ENCODE assay signal across 8 cellular contexts in the genomic region with DNA sequence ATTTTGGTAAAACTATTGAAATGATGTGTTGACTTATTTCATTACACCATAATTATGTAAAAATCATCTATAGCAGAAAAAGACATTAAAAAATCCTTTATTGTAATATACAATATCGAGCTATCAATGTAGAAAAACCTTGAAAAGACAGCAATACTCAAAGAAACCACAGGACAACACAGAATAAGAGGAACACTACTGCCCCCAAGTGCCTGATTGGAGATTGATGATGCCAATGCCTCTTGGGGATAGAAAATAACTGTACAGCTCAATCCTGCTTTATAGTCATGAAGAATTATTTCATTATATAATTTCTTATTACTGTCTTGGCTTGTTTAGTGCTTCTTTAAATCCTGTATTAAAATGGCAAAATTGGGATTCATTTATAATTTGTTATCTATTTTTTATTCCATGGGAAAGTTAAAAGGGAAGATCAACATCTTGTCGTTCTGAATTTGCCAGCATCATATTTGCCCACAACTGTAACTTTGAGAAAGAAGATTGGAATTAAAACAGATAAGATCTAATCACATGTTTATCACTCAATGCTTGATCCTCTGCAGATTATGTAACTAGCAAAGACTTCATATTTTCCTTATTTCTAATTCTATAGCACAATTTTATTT.
A peak's percentile ranks its signal among the peaks of the same experiment; 100 is the strongest.
DNase-seq lines count a peak whose midpoint lies in the region; ATAC-seq and TF ChIP-seq lines count a peak whose summit lies in the region.

No MANE protein-coding gene starts in this region.

- intact Hi-C loops in tibial artery (cut with DNase I; ENCODE audit: low total_unique reads): no loop called here

- ATAC-seq in RWPE2 (ENCODE audit: low read depth) (peak; percentile 78), GM18520 (IDR thresholded peaks at IDR 0.05; ENCODE audit: unreplicated experiment) (no peak)
- ATAC-seq in naive thymus-derived CD8-positive, alpha-beta T cell: no peak

- H3K27ac ChIP-seq in RWPE2 (ENCODE audit: poor library complexity, severe bottlenecking): no peak overlapping the region
- no peak overlapping the region for H3K27ac ChIP-seq in tibial artery

- H3K4me3 ChIP-seq in RWPE2 (ENCODE audit: severe bottlenecking) (no peak overlapping the region), tibial artery (no peak overlapping the region)

- no peaks in the 10 kb centered on the region for H3K9me3 Mint-ChIP-seq in glutamatergic neuron (ENCODE audit: unreplicated experiment)
- peaks cover 0 to 24% (median 5%) of the 10 kb centered on the region in 9 donors for H3K9me3 Mint-ChIP-seq in naive thymus-derived CD8-positive, alpha-beta T cell

- H3K9me3 ChIP-seq in RWPE2 (ENCODE audit: severe bottlenecking) (no peaks in the 10 kb centered on the region), tibial artery (no peaks in the 10 kb centered on the region)

- H3K27me3 Mint-ChIP-seq in glutamatergic neuron (ENCODE audit: unreplicated experiment): no peaks in the 10 kb centered on the region
- no peaks in the 10 kb centered on the region for H3K27me3 Mint-ChIP-seq in naive thymus-derived CD8-positive, alpha-beta T cell

- H3K4me3 Mint-ChIP-seq in glutamatergic neuron (ENCODE audit: unreplicated experiment): no peak overlapping the region
- H3K4me3 Mint-ChIP-seq in naive thymus-derived CD8-positive, alpha-beta T cell: no peak overlapping the region

- H3K4me1 Mint-ChIP-seq in glutamatergic neuron (ENCODE audit: low read depth, unreplicated experiment): peaks cover 5% of the 10 kb centered on the region
- H3K4me1 Mint-ChIP-seq in naive thymus-derived CD8-positive, alpha-beta T cell: no peaks in the 10 kb centered on the region

- H3K27me3 ChIP-seq in RWPE2 (ENCODE audit: insufficient read depth, poor library complexity, severe bottlenecking) (peaks cover 5% of the 10 kb centered on the region), tibial artery (no peaks in the 10 kb centered on the region)

- peak; percentile 12 for DNase-seq in activated CD4-positive, alpha-beta T cell treated with anti-CD3 and anti-CD28 coated beads for 48 hours
- DNase-seq in activated CD4-positive, alpha-beta T cell treated with anti-CD3 and anti-CD28 coated beads for 4 hours: no peak
- DNase-seq in NAMALWA (ENCODE audit: low spot score) (peak; percentile 74), RWPE2 (ENCODE audit: low spot score) (no peak), glutamatergic neuron (peak; percentile 45), tibial artery (no peak)
- DNase-seq in naive thymus-derived CD8-positive, alpha-beta T cell: no peak

- POLR2A ChIA-PET in naive thymus-derived CD8-positive, alpha-beta T cell (lab: Charles Lee): no interaction called here

- no peaks in the 10 kb centered on the region for H3K4me1 ChIP-seq in RWPE2 (ENCODE audit: insufficient read depth, poor library complexity, severe bottlenecking)
- no peaks in the 10 kb centered on the region for H3K4me1 ChIP-seq in tibial artery

- H3K27ac Mint-ChIP-seq in glutamatergic neuron (ENCODE audit: unreplicated experiment): no peak overlapping the region
- no peak overlapping the region for H3K27ac Mint-ChIP-seq in naive thymus-derived CD8-positive, alpha-beta T cell

- H3K36me3 ChIP-seq in RWPE2 (ENCODE audit: low read depth) (no peaks in the 10 kb centered on the region), tibial artery (no peaks in the 10 kb centered on the region)

- no peaks in the 10 kb centered on the region for H3K36me3 Mint-ChIP-seq in glutamatergic neuron (ENCODE audit: unreplicated experiment)
- H3K36me3 Mint-ChIP-seq in naive thymus-derived CD8-positive, alpha-beta T cell: no peaks in the 10 kb centered on the region

- TF ChIP-seq CTCF in RWPE2 (IDR thresholded peaks at IDR 0.05; ENCODE audit: poor library complexity, severe bottlenecking) (peak; percentile 91), glutamatergic neuron (IDR thresholded peaks at IDR 0.05; ENCODE audit: partially characterized antibody, unreplicated experiment) (peak; percentile 63), tibial artery (IDR thresholded peaks at IDR 0.05) (peak in 1 of 2 experiments; percentile 4)

Comparison
In these comparisons a context has a peak if more than half of its experiments do, and no peak if none do; other contexts are left out.
1. DNase-seq: peak in activated CD4-positive, alpha-beta T cell treated with anti-CD3 and anti-CD28 coated beads for 48 hours (single experiment), NAMALWA (single experiment) and glutamatergic neuron (single experiment); none in activated CD4-positive, alpha-beta T cell treated with anti-CD3 and anti-CD28 coated beads for 4 hours (0 of 2), RWPE2 (single experiment), naive thymus-derived CD8-positive, alpha-beta T cell (0 of 10) and tibial artery (0 of 2).